7 cellular contexts compared by ENCODE assay signal in genomic region chr12:6199531-6200265, GRCh38. TPM values are rescaled to one million over a fixed set of nuclear protein-coding genes. Genes with fewer than 3 reads are reported as not detected.
DNase-seq lines count a peak whose midpoint lies in the region; ATAC-seq and TF ChIP-seq lines count a peak whose summit lies in the region.

No MANE protein-coding gene starts in this region.

- H3K4me1 ChIP-seq in heart left ventricle: peaks cover 0 to 70% (median 34%) of the 10 kb centered on the region in 12 donors

- H3K27me3 ChIP-seq in HL-60 (ENCODE audit: insufficient read depth, poor library complexity, severe bottlenecking) (peaks cover 31% of the 10 kb centered on the region), heart left ventricle (peaks cover 0 to 20% (median 0%) of the 10 kb centered on the region in 9 donors)

- H3K36me3 ChIP-seq in heart left ventricle: peaks cover 0 to 6% (median 0%) of the 10 kb centered on the region in 9 donors

- no peaks in the 10 kb centered on the region for H3K9me3 ChIP-seq in heart left ventricle

- H3K27ac ChIP-seq in HL-60 (replicated peaks) (no peak overlapping the region), heart left ventricle (peak overlapping the region; percentile 71 to 99 (median 94))

- 0 out of 2 replicates have a peak overlapping the region, but pooled peaks have one; percentile 7 for H3K4me3 ChIP-seq in HL-60 (replicated peaks; ENCODE audit: insufficient read depth, low read length)
- peak overlapping the region; percentile 53 for H3K4me3 ChIP-seq in WI38 (ENCODE audit: low read depth, low read length)
- peak overlapping the region in 11 of 12 donors; percentile 12 to 98 (median 84) for H3K4me3 ChIP-seq in heart left ventricle

- TF ChIP-seq CTCF in HL-60 (IDR thresholded peaks at IDR 0.05; ENCODE audit: insufficient read depth, low read length) (no peak), WI38 (IDR thresholded peaks at IDR 0.05; ENCODE audit: low read depth, low read length) (no peak), heart left ventricle (IDR thresholded peaks at IDR 0.05) (no peak)

- DNase-seq in HL-60 (ENCODE audit: low read depth in 1 of 2, low spot score in 1 of 2) (no peak), heart left ventricle (peak in 4 of 5 donors; percentile 59 to 69 (median 66)), retina (peak; percentile 81)

- 14 to 42% (median 29%) methylated on average over 14 to 44 of the region's 44 CpGs for WGBS in heart left ventricle, 4 donors

- TF ChIP-seq POLR2A in heart left ventricle (IDR thresholded peaks at IDR 0.05): no peak

- peak; percentile 6 to 29 (median 15) for ATAC-seq in heart left ventricle
- no peak for ATAC-seq in HG03108 (IDR thresholded peaks at IDR 0.05; ENCODE audit: unreplicated experiment)
- no peak for ATAC-seq in GM18858 (IDR thresholded peaks at IDR 0.05; ENCODE audit: unreplicated experiment)
- no peak for ATAC-seq in GM19035 (IDR thresholded peaks at IDR 0.05; ENCODE audit: unreplicated experiment)

- intact Hi-C loops in heart left ventricle (cut with DNase I): loop anchor here in 8 of 10 donors (2.0 to 10.0 kb wide), 9 partner anchors 29 to 215 kb away; no protein-coding TSS in a partner anchor

RNA-seq across cellular contexts. Expression of gene CD9, which starts 0.5 kb away (rescaled TPM):
- 10 to 100 TPM; 29.9 to 96.1 (median 54.7) TPM for total RNA-seq in heart left ventricle
- 10 to 100 TPM; 63.2 to 87.4 TPM for polyA plus RNA-seq in heart left ventricle

Comparison
In these comparisons a context has a peak if more than half of its experiments do, and no peak if none do; other contexts are left out.
1. DNase-seq: peak in heart left ventricle (4 of 5) and retina (single experiment); none in HL-60 (0 of 2).
2. H3K4me3 ChIP-seq: peak in every context shown above with its lines; median percentile 84 in heart left ventricle; 53 in WI38; 7 in HL-60.
3. ATAC-seq: peak in heart left ventricle (4 of 4); none in HG03108 (single experiment), GM18858 (single experiment) and GM19035 (single experiment).